In genomic region chr1:66624412-66625060, GRCh38 we compare ENCODE assay signal across 11 cellular contexts.
DNase-seq lines count a peak whose midpoint lies in the region; ATAC-seq, FAIRE-seq and TF ChIP-seq lines count a peak whose summit lies in the region.
"Had no signal": no experiment of that assay in that cellular context is flagged by ENCODE, and none has a peak within 500 bp of the region (broad histone marks: within the 10 kb centered on the region; RNA-seq: fewer than 3 reads in every experiment).

No MANE protein-coding gene starts in this region.

- no peak overlapping the region for H3K27ac ChIP-seq in A549
- H3K27ac ChIP-seq in foreskin keratinocyte, result peak overlapping the region; percentile 34
- H3K27ac ChIP-seq in testis, result no peak overlapping the region

- FAIRE-seq in A549 (lab: Jason Lieb, UNC), result no peak
- FAIRE-seq: GM18507 had no signal

- intact Hi-C loops in activated T-helper 2 cell treated with anti-CD3 and anti-CD28 coated beads, Interferon-gamma antibody, Interleukin-2, Interleukin-4, amounts not matched to agents 10 μg/mL and 5 μg/mL and 100 μg/mL, durations not matched to agents 14 hours and 24 hours and 36 hours (cut with micrococcal nuclease), result no loop called here
- intact Hi-C loops in Caco-2 (cut with micrococcal nuclease; ENCODE audit: unreplicated experiment) (no loop called here), testis (cut with DNase I; ENCODE audit: low total_unique reads) (no loop called here)

- no peaks in the 10 kb centered on the region for H3K36me3 ChIP-seq in Caco-2 (ENCODE audit: control insufficient read depth, insufficient read depth, low read length)
- H3K36me3 ChIP-seq in testis (ENCODE audit: low read depth, missing control alignments), result no peaks in the 10 kb centered on the region

- H3K4me1 ChIP-seq in A549, result no peaks in the 10 kb centered on the region
- peaks cover 13% of the 10 kb centered on the region for H3K4me1 ChIP-seq in foreskin keratinocyte
- no peaks in the 10 kb centered on the region for H3K4me1 ChIP-seq in Caco-2
- H3K4me1 ChIP-seq in testis, result no peaks in the 10 kb centered on the region

- H3K4me3 Mint-ChIP-seq in activated T-helper 2 cell treated with anti-CD3 and anti-CD28 coated beads, Interferon-gamma antibody, Interleukin-2, Interleukin-4, amounts not matched to agents 10 μg/mL and 5 μg/mL and 100 μg/mL, durations not matched to agents 14 hours and 24 hours and 36 hours (ENCODE audit: low read depth), result no peak overlapping the region
- H3K4me3 Mint-ChIP-seq in Caco-2 (ENCODE audit: unreplicated experiment), result no peak overlapping the region
- H3K4me3 Mint-ChIP-seq: CD4-positive, alpha-beta memory T cell had no signal

- H3K4me3 ChIP-seq in A549 (no peak overlapping the region), Caco-2 (ENCODE audit: low read depth, low read length) (no peak overlapping the region), testis (no peak overlapping the region)

- H3K27me3 ChIP-seq in foreskin keratinocyte, result no peaks in the 10 kb centered on the region
- no peaks in the 10 kb centered on the region for H3K27me3 ChIP-seq in Caco-2 (replicated peaks; ENCODE audit: control insufficient read depth, insufficient read depth, low read length)
- no peaks in the 10 kb centered on the region for H3K27me3 ChIP-seq in testis

- POLR2A ChIA-PET in A549 (lab: Yijun Ruan, JAX) (no interaction called here), Caco-2 (lab: Charles Lee) (no interaction called here)

- no peak for TF ChIP-seq RAD21 in A549 (conservative IDR thresholded peaks at IDR 0.05 in 1 of 2, IDR thresholded peaks at IDR 0.05 in 1 of 2)

- H3K4me1 Mint-ChIP-seq in activated T-helper 2 cell treated with anti-CD3 and anti-CD28 coated beads, Interferon-gamma antibody, Interleukin-2, Interleukin-4, amounts not matched to agents 10 μg/mL and 5 μg/mL and 100 μg/mL, durations not matched to agents 14 hours and 24 hours and 36 hours (ENCODE audit: low read depth), result peaks cover 8% of the 10 kb centered on the region
- no peaks in the 10 kb centered on the region for H3K4me1 Mint-ChIP-seq in Caco-2 (ENCODE audit: low read depth, unreplicated experiment)
- H3K4me1 Mint-ChIP-seq: CD4-positive, alpha-beta memory T cell had no signal

- no peak overlapping the region for H3K4me2 ChIP-seq in A549

- no peaks in the 10 kb centered on the region for H3K9me3 Mint-ChIP-seq in activated T-helper 2 cell treated with anti-CD3 and anti-CD28 coated beads, Interferon-gamma antibody, Interleukin-2, Interleukin-4, amounts not matched to agents 10 μg/mL and 5 μg/mL and 100 μg/mL, durations not matched to agents 14 hours and 24 hours and 36 hours
- no peaks in the 10 kb centered on the region for H3K9me3 Mint-ChIP-seq in Caco-2 (ENCODE audit: unreplicated experiment)

- H3K27me3 Mint-ChIP-seq in activated T-helper 2 cell treated with anti-CD3 and anti-CD28 coated beads, Interferon-gamma antibody, Interleukin-2, Interleukin-4, amounts not matched to agents 10 μg/mL and 5 μg/mL and 100 μg/mL, durations not matched to agents 14 hours and 24 hours and 36 hours (ENCODE audit: low read depth), result no peaks in the 10 kb centered on the region
- no peaks in the 10 kb centered on the region for H3K27me3 Mint-ChIP-seq in Caco-2 (ENCODE audit: insufficient read depth, unreplicated experiment)

- no peaks in the 10 kb centered on the region for H3K36me3 Mint-ChIP-seq in activated T-helper 2 cell treated with anti-CD3 and anti-CD28 coated beads, Interferon-gamma antibody, Interleukin-2, Interleukin-4, amounts not matched to agents 10 μg/mL and 5 μg/mL and 100 μg/mL, durations not matched to agents 14 hours and 24 hours and 36 hours (ENCODE audit: low read depth)
- H3K36me3 Mint-ChIP-seq in Caco-2 (ENCODE audit: insufficient read depth, unreplicated experiment), result no peaks in the 10 kb centered on the region
- H3K36me3 Mint-ChIP-seq: CD4-positive, alpha-beta memory T cell had no signal

- WGBS in A549 (ENCODE audit: missing lambda C conversion rate), result 79% methylated on average over 1 of the region's 1 CpG
- WGBS in testis, 2 donors, result 91 to 97% methylated on average over 1 of the region's 1 CpG

- BruUV-seq in Caco-2 (replicated peaks; lab: Mats Ljungman, UMichigan), result no TSS peak

- CTCF ChIA-PET in A549 (lab: Yijun Ruan, JAX), result interaction anchor here (1.2 kb wide), 1 partner anchor 102 kb away, joined by 3 read pairs; no protein-coding TSS in a partner anchor
- CTCF ChIA-PET in Caco-2 (lab: Charles Lee), result no interaction called here

- TF ChIP-seq CTCF in A549 (IDR thresholded peaks at IDR 0.05), result no peak
- no peak for TF ChIP-seq CTCF in foreskin keratinocyte (conservative IDR thresholded peaks at IDR 0.05)
- no peak for TF ChIP-seq CTCF in Caco-2 (IDR thresholded peaks at IDR 0.05; ENCODE audit: insufficient read depth in 1 of 2, low read depth in 1 of 2, low read length in 1 of 2, severe bottlenecking in 1 of 2, unreplicated experiment in 1 of 2)
- no peak for TF ChIP-seq CTCF in testis (IDR thresholded peaks at IDR 0.05)

- peak overlapping the region; percentile 40 for H3K27ac Mint-ChIP-seq in activated T-helper 2 cell treated with anti-CD3 and anti-CD28 coated beads, Interferon-gamma antibody, Interleukin-2, Interleukin-4, amounts not matched to agents 10 μg/mL and 5 μg/mL and 100 μg/mL, durations not matched to agents 14 hours and 24 hours and 36 hours
- no peak overlapping the region for H3K27ac Mint-ChIP-seq in Caco-2 (ENCODE audit: unreplicated experiment)
- H3K27ac Mint-ChIP-seq: CD4-positive, alpha-beta memory T cell had no signal

- TF ChIP-seq EP300 in A549 (IDR thresholded peaks at IDR 0.05), result no peak

- no peak for TF ChIP-seq POLR2A in A549 (IDR thresholded peaks at IDR 0.05; ENCODE audit: low read length)
- no peak for TF ChIP-seq POLR2A in testis (IDR thresholded peaks at IDR 0.05)

- ATAC-seq in A549 (no peak), foreskin keratinocyte (peak; percentile 99), GM21447 (IDR thresholded peaks at IDR 0.05; ENCODE audit: unreplicated experiment) (no peak)
- ATAC-seq: sciatic nerve had no signal

- DNase-seq in A549 (ENCODE audit: low read depth in 1 of 2, low spot score in 1 of 2), result no peak
- peak; percentile 79 for DNase-seq in HCEC 1CT
- DNase-seq in activated T-helper 2 cell treated with anti-CD3 and anti-CD28 coated beads, Interferon-gamma antibody, Interleukin-2, Interleukin-4, amounts not matched to agents 10 μg/mL and 5 μg/mL and 100 μg/mL, durations not matched to agents 14 hours and 24 hours and 36 hours (ENCODE audit: low spot score), result no peak
- peak; percentile 43 to 74 for DNase-seq in foreskin keratinocyte
- DNase-seq in nucleus accumbens (lab: John Stamatoyannopoulos, UW), result no peak
- no peak for DNase-seq in Caco-2
- no peak for DNase-seq in testis
- DNase-seq: CD4-positive, alpha-beta memory T cell had no signal

- H3K9me3 ChIP-seq in A549 (no peaks in the 10 kb centered on the region), Caco-2 (no peaks in the 10 kb centered on the region), testis (no peaks in the 10 kb centered on the region)

TF ChIP-seq in A549, 52 proteins besides CTCF, POLR2A, EP300 and RAD21:
- TF ChIP-seq NPAS2 (CRISPR knock-in tag; IDR thresholded peaks at IDR 0.05; ENCODE audit: borderline replicate concordance) (no peak), ZSCAN20 (CRISPR knock-in tag; IDR thresholded peaks at IDR 0.05) (no peak), FOSL2 (IDR thresholded peaks at IDR 0.05) (no peak), FOSL2 (CRISPR knock-in tag; IDR thresholded peaks at IDR 0.05) (peak; percentile 34), FOSB (CRISPR knock-in tag; IDR thresholded peaks at IDR 0.05) (no peak), MYC (IDR thresholded peaks at IDR 0.05; ENCODE audit: borderline replicate concordance, low read length) (no peak), REST (IDR thresholded peaks at IDR 0.05) (no peak), HOXA7 (CRISPR knock-in tag; IDR thresholded peaks at IDR 0.05) (no peak), JUN (IDR thresholded peaks at IDR 0.05) (no peak), CHD2 (IDR thresholded peaks at IDR 0.05; ENCODE audit: low read length, partially characterized antibody) (no peak)
TF ChIP-seq in A549: peak in this region for 1.

Comparison
In these comparisons a context has a peak if more than half of its experiments do, and no peak if none do; other contexts are left out.
1. DNase-seq: peak in HCEC 1CT (single experiment) and foreskin keratinocyte (2 of 2); none in A549 (0 of 2), activated T-helper 2 cell treated with anti-CD3 and anti-CD28 coated beads, Interferon-gamma antibody, Interleukin-2, Interleukin-4, amounts not matched to agents 10 μg/mL and 5 μg/mL and 100 μg/mL, durations not matched to agents 14 hours and 24 hours and 36 hours (single experiment), nucleus accumbens (0 of 56), Caco-2 (0 of 2) and testis (single experiment).